ENCODE assay signal across 17 cellular contexts in genomic region chr7:44277851-44278250, GRCh38. TPM values are rescaled to one million over a fixed set of nuclear protein-coding genes. Genes with fewer than 3 reads are reported as not detected.
A peak's percentile ranks its signal among the peaks of the same experiment; 100 is the strongest.
DNase-seq lines count a peak whose midpoint lies in the region; ATAC-seq and TF ChIP-seq lines count a peak whose summit lies in the region.
"Had no signal": no experiment of that assay in that cellular context is flagged by ENCODE, and none has a peak within 500 bp of the region (broad histone marks: within the 10 kb centered on the region; RNA-seq: fewer than 3 reads in every experiment).

No MANE protein-coding gene starts in this region.

- no peak for TF ChIP-seq POLR2A in sigmoid colon (IDR thresholded peaks at IDR 0.05)

- in situ Hi-C loops in HAP-1 (cut with MboI; ENCODE audit: low sequenced_read_pairs): no loop called here

- no peaks in the 10 kb centered on the region for H3K4me1 ChIP-seq in sigmoid colon
- H3K4me1 ChIP-seq in HAP-1: no peaks in the 10 kb centered on the region
- H3K4me1 ChIP-seq: Peyer's patch had no signal

- intact Hi-C loops in Right ventricle myocardium superior (cut with DNase I): no loop called here
- intact Hi-C loops in sigmoid colon (cut with DNase I): no loop called here

- peaks cover 25% of the 10 kb centered on the region for H3K27me3 Mint-ChIP-seq in T-helper 17 cell

- H3K36me3 Mint-ChIP-seq in T-helper 17 cell (ENCODE audit: low read depth): no peaks in the 10 kb centered on the region
- H3K36me3 Mint-ChIP-seq: activated naive CD4-positive, alpha-beta T cell treated with anti-CD3 and anti-CD28 coated beads, Interleukin-2, amount 10 ng/mL, durations not matched to agents 7 days and 5 days; naive thymus-derived CD4-positive, alpha-beta T cell had no signal

- H3K27ac Mint-ChIP-seq in T-helper 17 cell: no peak overlapping the region
- H3K27ac Mint-ChIP-seq: activated CD4-positive, alpha-beta memory T cell treated with anti-CD3 and anti-CD28 coated beads, Interleukin-2, amount 10 ng/mL, durations not matched to agents 7 days and 5 days; activated naive CD4-positive, alpha-beta T cell treated with anti-CD3 and anti-CD28 coated beads, Interleukin-2, amount 10 ng/mL, durations not matched to agents 7 days and 5 days; T-helper 2 cell treated with Interferon-gamma antibody and Interleukin-4, amounts not matched to agents 5 μg/mL and 100 μg/mL, for 36 hours had no signal

- no peak overlapping the region for H3K27ac ChIP-seq in sigmoid colon
- H3K27ac ChIP-seq: Peyer's patch had no signal

- no peaks in the 10 kb centered on the region for H3K9me3 ChIP-seq in T-helper 17 cell (ENCODE audit: control insufficient read depth, low read length, poor library complexity, severe bottlenecking)
- no peaks in the 10 kb centered on the region for H3K9me3 ChIP-seq in sigmoid colon
- no peaks in the 10 kb centered on the region for H3K9me3 ChIP-seq in HAP-1
- H3K9me3 ChIP-seq: Peyer's patch had no signal

- ATAC-seq in T-helper 17 cell (no peak), Right ventricle myocardium superior (ENCODE audit: poor library complexity) (peak; percentile 79), HG02885 (IDR thresholded peaks at IDR 0.05; ENCODE audit: poor library complexity, unreplicated experiment) (no peak)
- ATAC-seq: naive thymus-derived CD4-positive, alpha-beta T cell had no signal

- WGBS in sigmoid colon, 2 donors: 67 to 75% methylated on average over 8 of the region's 8 CpGs

- H3K27me3 ChIP-seq in sigmoid colon (peaks cover 0 to 11% (median 0%) of the 10 kb centered on the region in 3 donors), HAP-1 (ENCODE audit: low read depth) (no peaks in the 10 kb centered on the region)
- H3K27me3 ChIP-seq: Peyer's patch had no signal

- no peak overlapping the region for H3K4me3 Mint-ChIP-seq in T-helper 17 cell
- H3K4me3 Mint-ChIP-seq: activated CD4-positive, alpha-beta memory T cell treated with anti-CD3 and anti-CD28 coated beads, Interleukin-2, amount 10 ng/mL, durations not matched to agents 7 days and 5 days; activated naive CD4-positive, alpha-beta T cell treated with anti-CD3 and anti-CD28 coated beads, Interleukin-2, amount 10 ng/mL, durations not matched to agents 7 days and 5 days; naive thymus-derived CD4-positive, alpha-beta T cell; T-helper 2 cell treated with Interferon-gamma antibody and Interleukin-4, amounts not matched to agents 5 μg/mL and 100 μg/mL, for 36 hours had no signal

- no peak for TF ChIP-seq CTCF in sigmoid colon (IDR thresholded peaks at IDR 0.05)

- no peak for TF ChIP-seq EP300 in sigmoid colon (IDR thresholded peaks at IDR 0.05)

- peak; percentile 14 for DNase-seq in NCI-H2029 (lab: John Stamatoyannopoulos, UW)
- no peak for DNase-seq in NCI-H2029 treated with DMSO at 0.1 percent for 48 hours (lab: John Stamatoyannopoulos, UW)
- peak in 2 of 3 donors; percentile 2 to 3 for DNase-seq in T-helper 17 cell
- peak; percentile 84 for DNase-seq in Right ventricle myocardium superior
- DNase-seq in sigmoid colon: peak; percentile 57
- no peak for DNase-seq in activated CD4-positive, CD25-positive, alpha-beta regulatory T cell treated with anti-CD3 and anti-CD28 coated beads, Interleukin-2, amount 50 U/mL, for 72 hours
- DNase-seq in HAP-1 (ENCODE audit: low spot score in 2 of 2): no peak
- DNase-seq: activated CD4-positive, alpha-beta memory T cell treated with anti-CD3 and anti-CD28 coated beads, Interleukin-2, amount 10 ng/mL, durations not matched to agents 7 days and 5 days; Calu3; foreskin melanocyte; naive thymus-derived CD4-positive, alpha-beta T cell; small intestine had no signal

- no peaks in the 10 kb centered on the region for H3K36me3 ChIP-seq in sigmoid colon
- H3K36me3 ChIP-seq in HAP-1 (replicated peaks): no peaks in the 10 kb centered on the region
- H3K36me3 ChIP-seq: Peyer's patch had no signal

- H3K4me1 Mint-ChIP-seq in T-helper 17 cell: no peaks in the 10 kb centered on the region
- H3K4me1 Mint-ChIP-seq: activated CD4-positive, alpha-beta memory T cell treated with anti-CD3 and anti-CD28 coated beads, Interleukin-2, amount 10 ng/mL, durations not matched to agents 7 days and 5 days; activated naive CD4-positive, alpha-beta T cell treated with anti-CD3 and anti-CD28 coated beads, Interleukin-2, amount 10 ng/mL, durations not matched to agents 7 days and 5 days; naive thymus-derived CD4-positive, alpha-beta T cell had no signal

- H3K4me3 ChIP-seq in sigmoid colon (no peak overlapping the region), HAP-1 (no peak overlapping the region)
- H3K4me3 ChIP-seq: Peyer's patch had no signal

RNA-seq across cellular contexts. Expression of gene CAMK2B, which starts 47.5 kb away (rescaled TPM):
- total RNA-seq in T-helper 17 cell: under 1 TPM in 1 of 2 donors, not detected in 1; 0.31 TPM
- total RNA-seq in Right ventricle myocardium superior: 87.2 TPM
- total RNA-seq in sigmoid colon: 1 to 10 TPM in 3 of 4 donors, under 1 TPM in 1; 0.83 to 3.2 (median 1.9) TPM
- polyA plus RNA-seq in sigmoid colon: 1 to 10 TPM in 1 of 3 donors, under 1 TPM in 1, not detected in 1; 0.23 to 1.2 TPM
- total RNA-seq: Calu3, kidney epithelial cell had no signal
- polyA plus RNA-seq: naive thymus-derived CD4-positive, alpha-beta T cell had no signal

Comparison
In these comparisons a context has a peak if more than half of its experiments do, and no peak if none do; other contexts are left out.
1. DNase-seq: peak in NCI-H2029 (single experiment), T-helper 17 cell (2 of 3), Right ventricle myocardium superior (single experiment) and sigmoid colon (single experiment); none in NCI-H2029 treated with DMSO at 0.1 percent for 48 hours (single experiment), activated CD4-positive, CD25-positive, alpha-beta regulatory T cell treated with anti-CD3 and anti-CD28 coated beads, Interleukin-2, amount 50 U/mL, for 72 hours (single experiment) and HAP-1 (0 of 2).
2. RNA of gene CAMK2B, which starts 47.5 kb away (total RNA-seq): 87.2 TPM in Right ventricle myocardium superior (single experiment); 0.83 to 3.2 TPM in sigmoid colon and 0.31 TPM in T-helper 17 cell; every median in the first group is over 10 times any median in the second.